28 cellular contexts compared by ENCODE assay signal in genomic region chr20:61052195-61052594, GRCh38.
"Had no signal": no experiment of that assay in that cellular context is flagged by ENCODE, and none has a peak within 500 bp of the region (broad histone marks: within the 10 kb centered on the region; RNA-seq: fewer than 3 reads in every experiment).

No MANE protein-coding gene starts in this region.

- H3K9me3 Mint-ChIP-seq: activated CD8-positive, alpha-beta T cell treated with anti-CD3 and anti-CD28 coated beads for 36 hours; T-helper 2 cell treated with Interferon-gamma antibody and Interleukin-4, amounts not matched to agents 5 μg/mL and 100 μg/mL, for 36 hours had no signal

- H3K27ac ChIP-seq: adrenal gland, breast epithelium, SJSA1 had no signal

- ATAC-seq: activated CD4-positive, CD25-positive, alpha-beta regulatory T cell treated with anti-CD3 and anti-CD28 coated beads, Interleukin-2, amount 50 U/mL, for 24 hours; activated CD8-positive, alpha-beta T cell treated with anti-CD3 and anti-CD28 coated beads for 36 hours; Panc1; SK-N-SH treated with all-trans-retinoic acid at 6 μM for 48 hours had no signal

- H3K27ac Mint-ChIP-seq: activated CD8-positive, alpha-beta T cell treated with anti-CD3 and anti-CD28 coated beads for 36 hours; activated naive CD8-positive, alpha-beta T cell treated with anti-CD3 and anti-CD28 coated beads, Interleukin-2, amount 10 ng/mL, durations not matched to agents 7 days and 5 days; IgD-negative memory B cell; T-helper 2 cell treated with Interferon-gamma antibody and Interleukin-4, amounts not matched to agents 5 μg/mL and 100 μg/mL, for 36 hours had no signal

- H3K4me1 ChIP-seq: adrenal gland, breast epithelium, SJSA1 had no signal

- DNase-seq: activated CD4-positive, alpha-beta T cell treated with anti-CD3 and anti-CD28 coated beads for 4 hours; activated CD8-positive, alpha-beta memory T cell treated with anti-CD3 and anti-CD28 coated beads, Interleukin-2, amount 50 U/mL, for 4 hours; activated CD8-positive, alpha-beta T cell treated with anti-CD3 and anti-CD28 coated beads for 36 hours; activated naive CD4-positive, alpha-beta T cell treated with anti-CD3 and anti-CD28 coated beads, Interleukin-2, amount 50 U/mL, for 16 hours; activated naive CD8-positive, alpha-beta T cell treated with anti-CD3 and anti-CD28 coated beads, Interleukin-2, amount 10 ng/mL, durations not matched to agents 7 days and 5 days; adrenal gland; aorta; caudate nucleus; KG1; NCI-H1048; NCI-H1436; NCI-H1694 treated with DMSO at 0.1 percent for 48 hours; NCI-H2029 treated with DMSO at 0.1 percent for 48 hours; NCI-H345; NCI-H510A; NCI-H774; NK-92 treated with Interleukin-12 subunit alpha and Interleukin-12 subunit beta, amount 100 ng/mL, for 24 hours; OCI-M1; RPMI8226; SHP77; SW 1271 had no signal

- H3K4me1 Mint-ChIP-seq: activated naive CD8-positive, alpha-beta T cell treated with anti-CD3 and anti-CD28 coated beads, Interleukin-2, amount 10 ng/mL, durations not matched to agents 7 days and 5 days; IgD-negative memory B cell had no signal

- H3K4me3 Mint-ChIP-seq: activated CD8-positive, alpha-beta T cell treated with anti-CD3 and anti-CD28 coated beads for 36 hours; activated naive CD8-positive, alpha-beta T cell treated with anti-CD3 and anti-CD28 coated beads, Interleukin-2, amount 10 ng/mL, durations not matched to agents 7 days and 5 days; IgD-negative memory B cell; T-helper 2 cell treated with Interferon-gamma antibody and Interleukin-4, amounts not matched to agents 5 μg/mL and 100 μg/mL, for 36 hours had no signal

- H3K9me3 ChIP-seq: adrenal gland, breast epithelium, SJSA1 had no signal

- H3K27me3 ChIP-seq: adrenal gland, breast epithelium had no signal

- H3K27me3 Mint-ChIP-seq: activated CD8-positive, alpha-beta T cell treated with anti-CD3 and anti-CD28 coated beads for 36 hours; activated naive CD8-positive, alpha-beta T cell treated with anti-CD3 and anti-CD28 coated beads, Interleukin-2, amount 10 ng/mL, durations not matched to agents 7 days and 5 days; IgD-negative memory B cell had no signal

- H3K36me3 Mint-ChIP-seq: activated naive CD8-positive, alpha-beta T cell treated with anti-CD3 and anti-CD28 coated beads, Interleukin-2, amount 10 ng/mL, durations not matched to agents 7 days and 5 days; IgD-negative memory B cell had no signal

- H3K36me3 ChIP-seq: adrenal gland, breast epithelium, SJSA1 had no signal

- H3K4me3 ChIP-seq: adrenal gland, breast epithelium, SJSA1 had no signal
